8 cellular contexts compared by ENCODE assay signal in genomic region chr17:60079401-60079861, GRCh38. TPM values are rescaled to one million over a fixed set of nuclear protein-coding genes. Genes with fewer than 3 reads are reported as not detected.
DNase-seq lines count a peak whose midpoint lies in the region; ATAC-seq and TF ChIP-seq lines count a peak whose summit lies in the region.

No MANE protein-coding gene starts in this region.

- in situ Hi-C loops in GM23248 (cut with MboI): no loop called here

- no peaks in the 10 kb centered on the region for H3K27me3 Mint-ChIP-seq in T-helper 17 cell

- H3K27ac Mint-ChIP-seq in T-helper 17 cell: peak overlapping the region; percentile 19

- H3K9me2 ChIP-seq in GM23248 (ENCODE audit: insufficient read depth): no peaks in the 10 kb centered on the region

- peak overlapping the region; percentile 79 for H3K9ac ChIP-seq in GM23248
- no peak overlapping the region for H3K9ac ChIP-seq in rectal smooth muscle tissue (ENCODE audit: low read length)

- H3K27ac ChIP-seq in GM23248 (peak overlapping the region; percentile 80), rectal smooth muscle tissue (ENCODE audit: low read depth, low read length) (peak overlapping the region; percentile 35)

- peak overlapping the region; percentile 100 for H3K4me3 Mint-ChIP-seq in T-helper 17 cell

- no peaks in the 10 kb centered on the region for H3K27me3 ChIP-seq in GM23248 (replicated peaks; ENCODE audit: insufficient read depth)
- H3K27me3 ChIP-seq in rectal smooth muscle tissue (ENCODE audit: control insufficient read depth, insufficient read depth, low read length): no peaks in the 10 kb centered on the region

- H3K4me2 ChIP-seq in GM23248 (ENCODE audit: unreplicated experiment): peak overlapping the region; percentile 85

- no peaks in the 10 kb centered on the region for H3K9me3 ChIP-seq in GM23248 (ENCODE audit: low read depth)
- H3K9me3 ChIP-seq in T-helper 17 cell (ENCODE audit: control insufficient read depth, low read length, poor library complexity, severe bottlenecking): no peaks in the 10 kb centered on the region

- no peak for ATAC-seq in T-helper 17 cell

- peaks cover 12% of the 10 kb centered on the region for H3K36me3 ChIP-seq in GM23248 (ENCODE audit: low read depth)
- peaks cover 4% of the 10 kb centered on the region for H3K36me3 ChIP-seq in rectal smooth muscle tissue (ENCODE audit: control insufficient read depth, insufficient read depth, low read length)

- peaks cover 19% of the 10 kb centered on the region for H3K4me1 Mint-ChIP-seq in T-helper 17 cell

- H3K4me1 ChIP-seq in GM23248 (ENCODE audit: insufficient read depth) (peaks cover 48% of the 10 kb centered on the region), rectal smooth muscle tissue (ENCODE audit: control insufficient read depth, insufficient read depth, low read length) (peaks cover 7% of the 10 kb centered on the region)

- peak overlapping the region; percentile 89 for H3K4me3 ChIP-seq in GM23248
- H3K4me3 ChIP-seq in fibroblast of the aortic adventitia (ENCODE audit: low read depth, low read length): peak overlapping the region; percentile 99
- peak overlapping the region; percentile 94 for H3K4me3 ChIP-seq in rectal smooth muscle tissue (ENCODE audit: low read length)

- DNase-seq in A172 (ENCODE audit: low spot score): peak; percentile 48
- peak; percentile 65 for DNase-seq in GM23248
- no peak for DNase-seq in T-helper 17 cell
- peak; percentile 73 for DNase-seq in fibroblast of the aortic adventitia (ENCODE audit: low read depth)
- DNase-seq in HUDEP-2 (lab: John Stamatoyannopoulos, UW; ENCODE audit: unreplicated experiment in 76 of 76): no peak
- no peak for DNase-seq in stimulated activated CD4-positive, alpha-beta T cell treated with anti-CD3 and anti-CD28 coated beads, Interleukin-2, amount 100 ng/mL, for 48 hours
- no peak for DNase-seq in stimulated activated CD4-positive, alpha-beta T cell treated with anti-CD3 and anti-CD28 coated beads, Interleukin-4, amount 100 ng/mL, for 1 hour

- peak overlapping the region; percentile 88 for H2AFZ ChIP-seq in GM23248

- peaks cover 54% of the 10 kb centered on the region for H3F3A ChIP-seq in GM23248 (ENCODE audit: insufficient read depth)

- no peaks in the 10 kb centered on the region for H4K20me1 ChIP-seq in GM23248 (ENCODE audit: insufficient read depth)

- H3K79me2 ChIP-seq in GM23248 (ENCODE audit: insufficient read depth): peaks cover 70% of the 10 kb centered on the region

- peaks cover 5% of the 10 kb centered on the region for H3K36me3 Mint-ChIP-seq in T-helper 17 cell (ENCODE audit: low read depth)

- 11 to 16% methylated on average over 8 of the region's 8 CpGs for WGBS in GM23248 (ENCODE audit: low coverage in 1 of 2, low lambda C conversion rate in 2 of 2, missing lambda C conversion rate in 2 of 2), 2 experiments

- no peak for TF ChIP-seq CTCF in fibroblast of the aortic adventitia (IDR thresholded peaks at IDR 0.05; ENCODE audit: insufficient read depth, low read length)

RNA-seq across cellular contexts. Expression of gene HEATR6, which starts 0.7 kb away (rescaled TPM):
- 10.0 and 18.2 TPM in 2 replicates for total RNA-seq in A172 (2014; rRNA removed; shearing (Covaris generic))
- total RNA-seq in GM23248 (2014; rRNA removed; shearing (Covaris generic)): 14.9 and 29.3 TPM in 2 replicates
- polyA plus RNA-seq in GM23248 (2016; fragmentation: Nextera tagmentation; extraction: Ambion mirVana): 11.2 and 12.4 TPM in 2 replicates
- total RNA-seq in T-helper 17 cell (10 to 100 TPM; 13.7 to 18.5 TPM), fibroblast of the aortic adventitia (ENCODE audit: low replicate concordance) (15.0 and 27.3 TPM in 2 replicates)

Comparison
In these comparisons a context has a peak if more than half of its experiments do, and no peak if none do; other contexts are left out.
1. DNase-seq: peak in A172 (single experiment), GM23248 (single experiment) and fibroblast of the aortic adventitia (single experiment); none in T-helper 17 cell (0 of 3), HUDEP-2 (0 of 76), stimulated activated CD4-positive, alpha-beta T cell treated with anti-CD3 and anti-CD28 coated beads, Interleukin-2, amount 100 ng/mL, for 48 hours (0 of 2) and stimulated activated CD4-positive, alpha-beta T cell treated with anti-CD3 and anti-CD28 coated beads, Interleukin-4, amount 100 ng/mL, for 1 hour (single experiment).
2. Peak in every context shown above with its lines, with median percentiles within 50 percentile points of each other: H3K4me3 ChIP-seq.